Comparison of ENCODE assay signal across 1 cellular context in the genomic region with DNA sequence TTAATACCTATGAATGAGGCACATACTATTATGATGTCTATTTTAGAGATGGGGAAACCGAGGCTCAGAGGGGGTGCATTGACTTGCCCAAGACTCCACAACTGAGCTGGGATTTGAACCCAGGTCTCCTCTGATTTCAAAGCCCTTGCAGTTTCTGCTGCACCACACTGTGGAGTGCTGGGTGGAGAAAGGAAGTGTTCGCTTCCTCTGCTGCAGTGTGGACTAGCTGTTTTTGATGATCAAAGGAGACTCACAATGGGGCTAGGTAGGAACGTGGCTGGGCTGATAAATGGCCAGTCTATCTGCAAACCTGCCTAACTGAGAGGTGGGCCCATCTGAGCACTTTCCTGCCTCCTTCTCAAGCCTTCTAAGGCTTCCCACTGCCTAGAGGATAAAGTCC.
TF ChIP-seq lines count a peak whose summit lies in the region.

No MANE protein-coding gene starts in this region.

TF ChIP-seq in SK-N-SH treated with all-trans-retinoic acid at 6 μM for 48 hours, 23 proteins besides CTCF, POLR2A, EP300 and RAD21 (continued from another document):
- TF ChIP-seq CREB5 (CRISPR knock-in tag; IDR thresholded peaks at IDR 0.05; ENCODE audit: low read depth) = no peak
